Comparison of ENCODE assay signal across 1 cellular context in genomic region chr4:173782660-173783059, GRCh38.
TF ChIP-seq lines count a peak whose summit lies in the region.

No MANE protein-coding gene starts in this region.

TF ChIP-seq in WTC11, 78 proteins besides CTCF, POLR2A, EP300 and RAD21 (continued from another document):
- no peak for TF ChIP-seq E2F5 (CRISPR knock-in tag; IDR thresholded peaks at IDR 0.05)
- TF ChIP-seq ZSCAN18 (CRISPR knock-in tag; IDR thresholded peaks at IDR 0.05) = no peak
